In genomic region chr20:17910828-17911294, GRCh38 we compare ENCODE assay signal across 10 cellular contexts. TPM values are rescaled to one million over a fixed set of nuclear protein-coding genes. Genes with fewer than 3 reads are reported as not detected.
A peak's percentile ranks its signal among the peaks of the same experiment; 100 is the strongest.
DNase-seq lines count a peak whose midpoint lies in the region; ATAC-seq, FAIRE-seq and TF ChIP-seq lines count a peak whose summit lies in the region.
"Had no signal": no experiment of that assay in that cellular context is flagged by ENCODE, and none has a peak within 500 bp of the region (broad histone marks: within the 10 kb centered on the region; RNA-seq: fewer than 3 reads in every experiment).

No MANE protein-coding gene starts in this region.

- DNase-seq in LHCN-M2 (ENCODE audit: low read depth) (peak; percentile 71), bronchial epithelial cell (ENCODE audit: low read depth) (peak; percentile 25), left kidney (ENCODE audit: low read depth, low spot score) (peak; percentile 82), stromal cell of bone marrow (ENCODE audit: low read depth) (peak; percentile 80), SJCRH30 (no peak), HuH-7 (ENCODE audit: low spot score) (no peak)
- DNase-seq: activated CD8-positive, alpha-beta memory T cell treated with anti-CD3 and anti-CD28 coated beads for 24 hours; NCI-H524 had no signal

- ATAC-seq in GM18867 (IDR thresholded peaks at IDR 0.05; ENCODE audit: unreplicated experiment) (no peak), GM19397 (IDR thresholded peaks at IDR 0.05; ENCODE audit: unreplicated experiment) (no peak)

- H3K9me3 ChIP-seq in SJCRH30 (replicated peaks): no peaks in the 10 kb centered on the region

- TF ChIP-seq CTCF in bronchial epithelial cell (IDR thresholded peaks at IDR 0.05; ENCODE audit: insufficient read depth, low read length, severe bottlenecking): no peak

- H3K4me3 ChIP-seq in bronchial epithelial cell (ENCODE audit: low read depth, low read length): no peak overlapping the region
- no peak overlapping the region for H3K4me3 ChIP-seq in SJCRH30

- no peak overlapping the region for H3K27ac ChIP-seq in SJCRH30

- H3K4me1 ChIP-seq in SJCRH30: no peaks in the 10 kb centered on the region

- FAIRE-seq in bronchial epithelial cell (lab: Jason Lieb, UNC): no peak

- H3K36me3 ChIP-seq in bronchial epithelial cell (ENCODE audit: control insufficient read depth, insufficient read depth, low read length) (no peaks in the 10 kb centered on the region), SJCRH30 (no peaks in the 10 kb centered on the region)

- no peaks in the 10 kb centered on the region for H3K27me3 ChIP-seq in bronchial epithelial cell (ENCODE audit: control insufficient read depth, insufficient read depth, low read length)
- no peaks in the 10 kb centered on the region for H3K27me3 ChIP-seq in SJCRH30

RNA-seq across cellular contexts. Expression of gene SNX5, which starts 57.7 kb away (rescaled TPM):
- 116 and 132 TPM in 2 replicates for total RNA-seq in LHCN-M2 (2014; rRNA removed)
- polyA plus RNA-seq in LHCN-M2 (2012): 57.3 TPM
- 96.5 and 152 TPM in 2 replicates for total RNA-seq in bronchial epithelial cell
- 186 and 235 TPM in 2 replicates for total RNA-seq in SJCRH30 (2014; rRNA removed; shearing (Covaris generic))

RNA-seq across cellular contexts. Expression of gene MGME1, which starts 58.0 kb away (rescaled TPM):
- total RNA-seq in LHCN-M2 (2014; rRNA removed) (29.3 and 42.6 TPM in 2 replicates), bronchial epithelial cell (8.6 and 10.3 TPM in 2 replicates)
- 16.3 TPM for polyA plus RNA-seq in LHCN-M2 (2012)
- 27.8 and 28.6 TPM in 2 replicates for total RNA-seq in SJCRH30 (2014; rRNA removed; shearing (Covaris generic))

Comparison
In these comparisons a context has a peak if more than half of its experiments do, and no peak if none do; other contexts are left out.
1. DNase-seq: peak in LHCN-M2 (single experiment), bronchial epithelial cell (single experiment), left kidney (single experiment) and stromal cell of bone marrow (single experiment); none in SJCRH30 (0 of 2) and HuH-7 (single experiment).